In genomic region chr18:4016391-4017049, GRCh38 we compare ENCODE assay signal across 27 cellular contexts.
A peak's percentile ranks its signal among the peaks of the same experiment; 100 is the strongest.
DNase-seq lines count a peak whose midpoint lies in the region; ATAC-seq and TF ChIP-seq lines count a peak whose summit lies in the region.
"Had no signal": no experiment of that assay in that cellular context is flagged by ENCODE, and none has a peak within 500 bp of the region (broad histone marks: within the 10 kb centered on the region; RNA-seq: fewer than 3 reads in every experiment).

No MANE protein-coding gene starts in this region.

- H3K4me2 ChIP-seq in GM23338 (peak overlapping the region; percentile 10; the same call in 1 of the 2 replicates), smooth muscle cell (peak overlapping the region; percentile 19)

- H3K9me2 ChIP-seq in GM23338 (ENCODE audit: insufficient read depth), result 0 out of 2 replicates have a peak, but pooled peaks cover 3% of the 10 kb centered on the region

- H3K27me3 ChIP-seq in GM23338 (ENCODE audit: insufficient read depth) (no peaks in the 10 kb centered on the region), endodermal cell (ENCODE audit: control insufficient read depth, insufficient read depth, low read length, poor library complexity, severe bottlenecking) (no peaks in the 10 kb centered on the region), smooth muscle cell (ENCODE audit: low read depth) (no peaks in the 10 kb centered on the region)
- H3K27me3 ChIP-seq: colonic mucosa, esophagus squamous epithelium, ovary, stomach, tibial artery had no signal

- no peak overlapping the region for H3K27ac Mint-ChIP-seq in activated CD8-positive, alpha-beta memory T cell treated with anti-CD3 and anti-CD28 coated beads, Interleukin-2, amount 10 ng/mL, durations not matched to agents 7 days and 5 days
- H3K27ac Mint-ChIP-seq in GM23338 (no peak overlapping the region; the same call in 1 of the 2 replicates), endodermal cell (no peak overlapping the region)
- H3K27ac Mint-ChIP-seq: CD8-positive, alpha-beta memory T cell; IgD-negative memory B cell; natural killer cell treated with Interleukin-12 subunit alpha and Interleukin-12 subunit beta and Interleukin-15 and Interleukin-18, amount 100 ng/mL, for 72 hours; T-helper 2 cell treated with Interferon-gamma antibody and Interleukin-4, amounts not matched to agents 5 μg/mL and 100 μg/mL, for 36 hours had no signal

- H3K36me3 ChIP-seq in GM23338 (ENCODE audit: insufficient read depth) (no peaks in the 10 kb centered on the region), endodermal cell (ENCODE audit: control insufficient read depth, insufficient read depth, low read length) (no peaks in the 10 kb centered on the region), smooth muscle cell (ENCODE audit: low read depth) (no peaks in the 10 kb centered on the region)
- H3K36me3 ChIP-seq: colonic mucosa, esophagus squamous epithelium, ovary, stomach, tibial artery had no signal

- TF ChIP-seq CTCF in GM23338 (conservative IDR thresholded peaks at IDR 0.05; ENCODE audit: low read depth in 2 of 2) (no peak), endodermal cell (conservative IDR thresholded peaks at IDR 0.05) (no peak), smooth muscle cell (IDR thresholded peaks at IDR 0.05; ENCODE audit: borderline replicate concordance, insufficient read depth, poor library complexity, severe bottlenecking) (no peak)

- no peak overlapping the region for H3K4me3 Mint-ChIP-seq in activated CD8-positive, alpha-beta memory T cell treated with anti-CD3 and anti-CD28 coated beads, Interleukin-2, amount 10 ng/mL, durations not matched to agents 7 days and 5 days
- H3K4me3 Mint-ChIP-seq in GM23338 (no peak overlapping the region), endodermal cell (no peak overlapping the region)
- H3K4me3 Mint-ChIP-seq: CD8-positive, alpha-beta memory T cell; IgD-negative memory B cell; natural killer cell treated with Interleukin-12 subunit alpha and Interleukin-12 subunit beta and Interleukin-15 and Interleukin-18, amount 100 ng/mL, for 72 hours; T-helper 2 cell treated with Interferon-gamma antibody and Interleukin-4, amounts not matched to agents 5 μg/mL and 100 μg/mL, for 36 hours had no signal

- H3K4me1 Mint-ChIP-seq in activated CD8-positive, alpha-beta memory T cell treated with anti-CD3 and anti-CD28 coated beads, Interleukin-2, amount 10 ng/mL, durations not matched to agents 7 days and 5 days, result peaks cover 4% of the 10 kb centered on the region
- H3K4me1 Mint-ChIP-seq in GM23338 (peaks cover 50% of the 10 kb centered on the region), endodermal cell (peaks cover 43% of the 10 kb centered on the region)
- H3K4me1 Mint-ChIP-seq: CD8-positive, alpha-beta memory T cell had no signal

- 0 out of 2 replicates have a peak, but pooled peaks cover 7% of the 10 kb centered on the region for H3F3A ChIP-seq in GM23338 (replicated peaks; ENCODE audit: low read depth)
- H3F3A ChIP-seq in smooth muscle cell (ENCODE audit: low read depth), result no peaks in the 10 kb centered on the region

- H3K9me3 ChIP-seq in endodermal cell (ENCODE audit: control insufficient read depth, low read length), result no peaks in the 10 kb centered on the region
- H3K9me3 ChIP-seq in smooth muscle cell (replicated peaks; ENCODE audit: low read depth), result no peaks in the 10 kb centered on the region
- H3K9me3 ChIP-seq: colonic mucosa, esophagus squamous epithelium, ovary, stomach, tibial artery had no signal

- H4K20me1 ChIP-seq in GM23338 (replicated peaks; ENCODE audit: insufficient read depth), result no peaks in the 10 kb centered on the region
- no peaks in the 10 kb centered on the region for H4K20me1 ChIP-seq in smooth muscle cell (ENCODE audit: low read depth)

- WGBS in endodermal cell (ENCODE audit: insufficient coverage in 1 of 2, insufficient read length in 1 of 2), 2 experiments, result 95% methylated on average over 4 of the region's 4 CpGs; no CpG with 5 or more reads in 1 of the 2 experiments
- 71% methylated on average over 4 of the region's 4 CpGs for WGBS in smooth muscle cell (ENCODE audit: low lambda C conversion rate)

- no peaks in the 10 kb centered on the region for H3K36me3 Mint-ChIP-seq in activated CD8-positive, alpha-beta memory T cell treated with anti-CD3 and anti-CD28 coated beads, Interleukin-2, amount 10 ng/mL, durations not matched to agents 7 days and 5 days
- H3K36me3 Mint-ChIP-seq in GM23338 (ENCODE audit: low read depth) (no peaks in the 10 kb centered on the region), endodermal cell (ENCODE audit: low read depth) (peaks cover 3% of the 10 kb centered on the region)
- H3K36me3 Mint-ChIP-seq: CD8-positive, alpha-beta memory T cell; IgD-negative memory B cell; natural killer cell treated with Interleukin-12 subunit alpha and Interleukin-12 subunit beta and Interleukin-15 and Interleukin-18, amount 100 ng/mL, for 72 hours had no signal

- H2AFZ ChIP-seq in GM23338 (no peak overlapping the region), smooth muscle cell (ENCODE audit: low read depth) (no peak overlapping the region)

- H3K9me3 Mint-ChIP-seq in activated CD8-positive, alpha-beta memory T cell treated with anti-CD3 and anti-CD28 coated beads, Interleukin-2, amount 10 ng/mL, durations not matched to agents 7 days and 5 days (ENCODE audit: low read depth), result no peaks in the 10 kb centered on the region
- H3K9me3 Mint-ChIP-seq in GM23338 (peaks cover 3% of the 10 kb centered on the region; the same call in 2 of the 3 replicates), endodermal cell (peaks cover 6% of the 10 kb centered on the region)
- H3K9me3 Mint-ChIP-seq: natural killer cell treated with Interleukin-12 subunit alpha and Interleukin-12 subunit beta and Interleukin-15 and Interleukin-18, amount 100 ng/mL, for 72 hours; T-helper 2 cell treated with Interferon-gamma antibody and Interleukin-4, amounts not matched to agents 5 μg/mL and 100 μg/mL, for 36 hours had no signal

- no peak overlapping the region for H3K9ac ChIP-seq in endodermal cell (ENCODE audit: extremely low read depth, low read length, poor library complexity, severe bottlenecking)
- H3K9ac ChIP-seq in smooth muscle cell (ENCODE audit: low read depth), result no peak overlapping the region

- CTCF ChIA-PET in activated CD8-positive, alpha-beta memory T cell treated with anti-CD3 and anti-CD28 coated beads, Interleukin-2, amount 10 ng/mL, durations not matched to agents 7 days and 5 days (lab: Charles Lee), result no interaction called here

- ATAC-seq in activated CD8-positive, alpha-beta memory T cell treated with anti-CD3 and anti-CD28 coated beads, Interleukin-2, amount 10 ng/mL, durations not matched to agents 7 days and 5 days, result peak; percentile 30
- ATAC-seq in GM23338, result peak; percentile 24; the same call in 2 of the 3 replicates
- ATAC-seq: right cardiac atrium, Right ventricle myocardium inferior had no signal

- H3K27me3 Mint-ChIP-seq in activated CD8-positive, alpha-beta memory T cell treated with anti-CD3 and anti-CD28 coated beads, Interleukin-2, amount 10 ng/mL, durations not matched to agents 7 days and 5 days, result peaks cover 5% of the 10 kb centered on the region
- peaks cover 8% of the 10 kb centered on the region for H3K27me3 Mint-ChIP-seq in GM23338 (ENCODE audit: insufficient read depth, low read depth, poor library complexity)
- H3K27me3 Mint-ChIP-seq in endodermal cell (ENCODE audit: insufficient read depth), result peaks cover 14% of the 10 kb centered on the region
- H3K27me3 Mint-ChIP-seq: IgD-negative memory B cell had no signal

- H3K27ac ChIP-seq in GM23338 (ENCODE audit: low read depth) (no peak overlapping the region), endodermal cell (ENCODE audit: low read depth, low read length) (no peak overlapping the region), smooth muscle cell (ENCODE audit: low read depth) (peak overlapping the region; percentile 20)
- H3K27ac ChIP-seq: colonic mucosa, esophagus squamous epithelium, ovary, stomach, tibial artery, VCaP had no signal

- H3K4me3 ChIP-seq in GM23338 (no peak overlapping the region), endodermal cell (ENCODE audit: low read length) (no peak overlapping the region), smooth muscle cell (no peak overlapping the region)
- H3K4me3 ChIP-seq: colonic mucosa, esophagus squamous epithelium, ovary, stomach, tibial artery had no signal

- DNase-seq in activated CD8-positive, alpha-beta memory T cell treated with anti-CD3 and anti-CD28 coated beads, Interleukin-2, amount 10 ng/mL, durations not matched to agents 7 days and 5 days, result no peak
- no peak for DNase-seq in activated CD8-positive, alpha-beta memory T cell treated with anti-CD3 and anti-CD28 coated beads for 24 hours
- peak; percentile 28 for DNase-seq in GM23338 (ENCODE audit: low spot score)
- DNase-seq in endodermal cell, result peak; percentile 51
- no peak for DNase-seq in smooth muscle cell (lab: John Stamatoyannopoulos, UW; ENCODE audit: unreplicated experiment)
- no peak for DNase-seq in NOMO-1 treated with dmso at 0.1 percent for 144 hours (lab: John Stamatoyannopoulos, UW; ENCODE audit: unreplicated experiment)
- no peak for DNase-seq in NCI-H446 treated with DMSO at 0.1 percent for 48 hours (lab: John Stamatoyannopoulos, UW)
- DNase-seq in NCI-H510A (lab: John Stamatoyannopoulos, UW), result no peak
- DNase-seq: activated CD4-positive, alpha-beta T cell treated with anti-CD3 and anti-CD28 coated beads, Interleukin-2, amount 50 U/mL, for 1 hour; activated gamma-delta T cell treated with Interleukin-2 at 50 U/mL for 16 hours; CD8-positive, alpha-beta memory T cell; colonic mucosa; effector memory CD4-positive, alpha-beta T cell; esophagus squamous epithelium; HCEC 1CT; NCI-H1092 treated with DMSO at 0.1 percent for 48 hours; NCI-H2029; NCI-H748 treated with DMSO at 0.1 percent for 48 hours; ovary; right cardiac atrium; stomach; tibial artery had no signal

- H3K79me2 ChIP-seq in GM23338 (replicated peaks; ENCODE audit: insufficient read depth), result no peaks in the 10 kb centered on the region
- no peaks in the 10 kb centered on the region for H3K79me2 ChIP-seq in smooth muscle cell (ENCODE audit: low read depth)

- H3K4me1 ChIP-seq in GM23338 (ENCODE audit: insufficient read depth) (peaks cover 45% of the 10 kb centered on the region), endodermal cell (ENCODE audit: control insufficient read depth, insufficient read depth, low read length) (no peaks in the 10 kb centered on the region), smooth muscle cell (ENCODE audit: low read depth) (no peaks in the 10 kb centered on the region)
- H3K4me1 ChIP-seq: colonic mucosa, esophagus squamous epithelium, tibial artery had no signal

Comparison
In these comparisons a context has a peak if more than half of its experiments do, and no peak if none do; other contexts are left out.
1. DNase-seq: peak in GM23338 (single experiment) and endodermal cell (single experiment); none in activated CD8-positive, alpha-beta memory T cell treated with anti-CD3 and anti-CD28 coated beads, Interleukin-2, amount 10 ng/mL, durations not matched to agents 7 days and 5 days (single experiment), activated CD8-positive, alpha-beta memory T cell treated with anti-CD3 and anti-CD28 coated beads for 24 hours (single experiment), smooth muscle cell (single experiment), NOMO-1 treated with dmso at 0.1 percent for 144 hours (single experiment), NCI-H446 treated with DMSO at 0.1 percent for 48 hours (single experiment) and NCI-H510A (single experiment).